31 cellular contexts compared by ENCODE assay signal in the genomic region with DNA sequence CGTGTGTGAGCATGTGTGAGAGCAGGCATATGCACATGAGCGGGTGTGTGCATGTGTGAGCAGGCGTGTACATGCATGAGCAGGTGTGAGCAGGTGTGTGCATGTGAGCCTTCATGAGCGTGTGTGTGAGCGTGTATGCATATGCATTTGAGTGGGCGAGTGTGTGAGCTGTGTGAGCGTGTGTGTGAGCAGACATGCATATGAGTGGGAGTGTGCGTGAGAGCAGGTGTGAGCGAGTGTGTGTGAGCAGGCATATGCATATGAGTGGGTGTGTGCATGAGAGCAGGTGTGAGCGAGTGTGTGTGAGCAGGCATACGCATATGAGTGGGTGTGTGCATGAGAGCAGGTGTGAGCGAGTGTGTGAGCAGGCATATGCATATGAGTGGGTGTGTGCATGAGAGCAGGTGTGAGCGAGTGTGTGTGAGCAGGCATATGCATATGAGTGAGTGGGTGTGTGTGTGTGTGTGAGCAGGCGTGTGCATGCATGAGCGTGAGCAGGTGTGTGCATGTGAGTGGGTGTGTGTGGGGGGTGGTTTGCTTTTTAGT. TPM values are rescaled to one million over a fixed set of nuclear protein-coding genes. Genes with fewer than 3 reads are reported as not detected.
"Had no signal": no experiment of that assay in that cellular context is flagged by ENCODE, and none has a peak within 500 bp of the region (broad histone marks: within the 10 kb centered on the region; RNA-seq: fewer than 3 reads in every experiment).

No MANE protein-coding gene starts in this region.

- H3K9me3 Mint-ChIP-seq: stimulated activated effector memory CD8-positive, alpha-beta T cell treated with anti-CD3 and anti-CD28 coated beads, Interleukin-12 subunit alpha, Interleukin-12 subunit beta, amount 100 ng/mL, for 72 hours had no signal

- H3K27ac Mint-ChIP-seq: naive thymus-derived CD8-positive, alpha-beta T cell; nephron progenitor cell; stimulated activated effector memory CD8-positive, alpha-beta T cell treated with anti-CD3 and anti-CD28 coated beads, Interleukin-12 subunit alpha, Interleukin-12 subunit beta, amount 100 ng/mL, for 72 hours had no signal

- H3K27ac ChIP-seq: dorsolateral prefrontal cortex, epithelial cell of prostate, gastroesophageal sphincter, heart right ventricle, lower lobe of right lung, ovary, psoas muscle, sigmoid colon, testis, tibial artery, upper lobe of right lung, uterus had no signal

- H3K27me3 Mint-ChIP-seq: naive thymus-derived CD8-positive, alpha-beta T cell had no signal

- H3K4me1 Mint-ChIP-seq: stimulated activated effector memory CD8-positive, alpha-beta T cell treated with anti-CD3 and anti-CD28 coated beads, Interleukin-12 subunit alpha, Interleukin-12 subunit beta, amount 100 ng/mL, for 72 hours had no signal

- H3K4me3 Mint-ChIP-seq: naive thymus-derived CD8-positive, alpha-beta T cell; nephron progenitor cell; stimulated activated effector memory CD8-positive, alpha-beta T cell treated with anti-CD3 and anti-CD28 coated beads, Interleukin-12 subunit alpha, Interleukin-12 subunit beta, amount 100 ng/mL, for 72 hours had no signal

- H3K4me1 ChIP-seq: gastroesophageal sphincter, heart right ventricle, lower lobe of right lung, psoas muscle, sigmoid colon, testis, tibial artery, upper lobe of right lung, uterus had no signal

- H3K27me3 ChIP-seq: dorsolateral prefrontal cortex, gastroesophageal sphincter, heart right ventricle, ovary, sigmoid colon, testis, tibial artery, upper lobe of right lung, uterus had no signal

- ATAC-seq: esophagus mucosa; gastroesophageal sphincter; heart right ventricle; left ventricle myocardium superior; lower lobe of right lung; naive thymus-derived CD8-positive, alpha-beta T cell; right cardiac atrium; stimulated activated effector memory CD8-positive, alpha-beta T cell treated with anti-CD3 and anti-CD28 coated beads, Interleukin-12 subunit alpha, Interleukin-12 subunit beta, amount 100 ng/mL, for 72 hours; stimulated activated naive CD8-positive, alpha-beta T cell treated with anti-CD3 and anti-CD28 coated beads, Interleukin-15, Interleukin-2, amounts not matched to agents 100 U/mL and 50 U/mL, for 24 hours; upper lobe of right lung had no signal

- DNase-seq: dorsolateral prefrontal cortex; effector CD4-positive, alpha-beta T cell; foreskin fibroblast; heart right ventricle; hypothalamus; left ventricle myocardium superior; lower lobe of right lung; naive thymus-derived CD8-positive, alpha-beta T cell; nephron progenitor cell; occipital lobe; ovary; posterior cingulate gyrus; psoas muscle; right cardiac atrium; sigmoid colon; stimulated activated CD4-positive, alpha-beta T cell treated with anti-CD3 and anti-CD28 coated beads, Interleukin-2, amount 100 ng/mL, for 24 hours; stimulated activated CD4-positive, alpha-beta T cell treated with anti-CD3 and anti-CD28 coated beads, Interleukin-4, amount 100 ng/mL, for 24 hours; stimulated activated naive CD8-positive, alpha-beta T cell treated with anti-CD3 and anti-CD28 coated beads, Interleukin-15, Interleukin-2, amounts not matched to agents 100 U/mL and 50 U/mL, for 24 hours; substantia nigra; testis; tibial artery; upper lobe of right lung; uterus had no signal

RNA-seq across cellular contexts. Expression of a gene that starts 30.7 kb away (rescaled TPM):
- total RNA-seq: gastroesophageal sphincter; heart right ventricle; left ventricle myocardium superior; lower lobe of right lung; mesenteric fat pad; myocyte; naive thymus-derived CD8-positive, alpha-beta T cell; occipital lobe; ovary; psoas muscle; right cardiac atrium; sigmoid colon; skeletal muscle tissue; upper lobe of right lung had no signal
- polyA plus RNA-seq: keratinocyte, ovary, psoas muscle had no signal
